ENCODE assay signal across 9 cellular contexts in the genomic region with DNA sequence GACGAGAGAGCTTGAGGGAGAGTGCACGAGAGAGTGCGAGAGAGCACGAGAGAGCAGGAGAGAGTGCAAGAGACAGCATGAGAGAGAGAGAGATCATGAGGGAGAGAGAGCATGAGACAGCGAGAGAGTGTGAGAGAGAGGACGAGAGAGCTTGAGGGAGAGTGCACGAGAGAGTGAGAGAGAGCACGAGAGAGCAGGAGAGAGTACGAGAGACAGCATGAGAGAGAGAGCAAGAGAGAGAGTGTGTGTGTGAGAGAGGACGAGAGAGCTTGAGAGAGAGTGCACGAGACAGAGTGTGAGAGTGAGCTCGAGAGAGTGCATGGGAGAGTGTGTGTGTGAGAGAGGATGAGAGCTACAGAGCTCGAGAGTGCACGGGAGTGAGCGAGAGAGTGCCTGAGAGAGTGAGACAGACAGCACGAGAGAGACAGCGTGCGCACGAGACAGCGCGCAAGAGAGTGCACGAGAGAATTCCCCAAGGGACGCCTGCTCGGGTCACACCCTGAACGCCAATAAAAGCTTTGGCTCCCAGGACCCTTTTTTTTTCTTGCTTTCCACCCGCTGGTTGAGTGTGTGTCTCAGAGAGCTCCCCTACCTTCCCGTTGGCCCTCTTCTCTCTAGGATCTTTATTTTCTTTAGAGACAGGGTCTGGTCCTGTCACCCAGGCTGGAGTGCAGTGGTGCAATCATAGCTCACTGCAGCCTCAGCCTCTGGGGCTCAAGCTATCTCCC. TPM values are rescaled to one million over a fixed set of nuclear protein-coding genes. Genes with fewer than 3 reads are reported as not detected.
DNase-seq lines count a peak whose midpoint lies in the region; ATAC-seq and TF ChIP-seq lines count a peak whose summit lies in the region.
"Had no signal": no experiment of that assay in that cellular context is flagged by ENCODE, and none has a peak within 500 bp of the region (broad histone marks: within the 10 kb centered on the region; RNA-seq: fewer than 3 reads in every experiment).

No MANE protein-coding gene starts in this region.

- no peak for TF ChIP-seq CTCF in left ventricle myocardium inferior (IDR thresholded peaks at IDR 0.05; ENCODE audit: borderline replicate concordance)
- no peak for TF ChIP-seq CTCF in thoracic aorta (IDR thresholded peaks at IDR 0.05)

- intact Hi-C loops in activated naive CD4-positive, alpha-beta T cell treated with anti-CD3 and anti-CD28 coated beads for 36 hours (cut with micrococcal nuclease): no loop called here
- intact Hi-C loops in left ventricle myocardium inferior (cut with micrococcal nuclease): no loop called here

- peak; percentile 56 for ATAC-seq in SK-N-SH treated with all-trans-retinoic acid at 6 μM for 48 hours
- ATAC-seq in thoracic aorta (ENCODE audit: insufficient number of reproducible peaks, low FRiP score, low read depth): no peak
- ATAC-seq in GM21723 (IDR thresholded peaks at IDR 0.05; ENCODE audit: unreplicated experiment): no peak

- no peak overlapping the region for H3K27ac ChIP-seq in left ventricle myocardium inferior (replicated peaks)
- no peak overlapping the region for H3K27ac ChIP-seq in thoracic aorta

- no peaks in the 10 kb centered on the region for H3K9me3 Mint-ChIP-seq in activated naive CD4-positive, alpha-beta T cell treated with anti-CD3 and anti-CD28 coated beads for 36 hours

- H3K9me3 ChIP-seq in left ventricle myocardium inferior (replicated peaks) (no peaks in the 10 kb centered on the region), thoracic aorta (no peaks in the 10 kb centered on the region)

- H3K4me1 ChIP-seq in left ventricle myocardium inferior (peaks cover 41% of the 10 kb centered on the region), thoracic aorta (ENCODE audit: control insufficient read depth in 1 of 2, low read depth in 2 of 2) (peaks cover 7 to 10% of the 10 kb centered on the region in 2 donors)

- no peaks in the 10 kb centered on the region for H3K36me3 Mint-ChIP-seq in activated naive CD4-positive, alpha-beta T cell treated with anti-CD3 and anti-CD28 coated beads for 36 hours (ENCODE audit: low read depth)

- peaks cover 59% of the 10 kb centered on the region for H3K27me3 Mint-ChIP-seq in activated naive CD4-positive, alpha-beta T cell treated with anti-CD3 and anti-CD28 coated beads for 36 hours (ENCODE audit: low read depth)

- H3K36me3 ChIP-seq in left ventricle myocardium inferior (no peaks in the 10 kb centered on the region), thoracic aorta (no peaks in the 10 kb centered on the region)

- peak overlapping the region; percentile 49 for H3K4me3 Mint-ChIP-seq in activated naive CD4-positive, alpha-beta T cell treated with anti-CD3 and anti-CD28 coated beads for 36 hours

- H3K4me3 ChIP-seq in left ventricle myocardium inferior (peak overlapping the region; percentile 27), thoracic aorta (peak overlapping the region; percentile 19)

- H3K27me3 ChIP-seq in left ventricle myocardium inferior (ENCODE audit: low read depth) (peaks cover 97% of the 10 kb centered on the region), thoracic aorta (replicated peaks; ENCODE audit: insufficient read depth) (peaks cover 6% of the 10 kb centered on the region)

- DNase-seq in activated naive CD4-positive, alpha-beta T cell treated with anti-CD3 and anti-CD28 coated beads for 36 hours: peak; percentile 35
- no peak for DNase-seq in activated naive CD4-positive, alpha-beta T cell treated with Interleukin-2 at 50 U/mL for 16 hours
- DNase-seq in left ventricle myocardium inferior: no peak
- DNase-seq in thoracic aorta (ENCODE audit: low spot score): no peak
- DNase-seq in epidermal melanocyte (ENCODE audit: insufficient read length, low spot score): no peak
- DNase-seq in stimulated activated naive CD4-positive, alpha-beta T cell treated with Interleukin-2 at 50 U/mL for 16 hours (lab: John Stamatoyannopoulos, UW): no peak
- DNase-seq: NCI-H1105 had no signal

- CTCF ChIA-PET in activated naive CD4-positive, alpha-beta T cell treated with anti-CD3 and anti-CD28 coated beads for 36 hours (lab: Charles Lee): interaction anchor here (0.6 to 0.9 kb wide), 4 partner anchors 38 to 298 kb away, joined by 3 to 4 read pairs (median 3); no protein-coding TSS in a partner anchor

- H3K27ac Mint-ChIP-seq in activated naive CD4-positive, alpha-beta T cell treated with anti-CD3 and anti-CD28 coated beads for 36 hours: no peak overlapping the region

- H3K4me1 Mint-ChIP-seq in activated naive CD4-positive, alpha-beta T cell treated with anti-CD3 and anti-CD28 coated beads for 36 hours (ENCODE audit: low read depth): peaks cover 48% of the 10 kb centered on the region

TF ChIP-seq in SK-N-SH treated with all-trans-retinoic acid at 6 μM for 48 hours, 23 proteins besides CTCF, POLR2A, EP300 and RAD21:
- TF ChIP-seq ARNTL (CRISPR knock-in tag; IDR thresholded peaks at IDR 0.05; ENCODE audit: borderline replicate concordance, low read depth): no peak
- TF ChIP-seq, protein P1, sequence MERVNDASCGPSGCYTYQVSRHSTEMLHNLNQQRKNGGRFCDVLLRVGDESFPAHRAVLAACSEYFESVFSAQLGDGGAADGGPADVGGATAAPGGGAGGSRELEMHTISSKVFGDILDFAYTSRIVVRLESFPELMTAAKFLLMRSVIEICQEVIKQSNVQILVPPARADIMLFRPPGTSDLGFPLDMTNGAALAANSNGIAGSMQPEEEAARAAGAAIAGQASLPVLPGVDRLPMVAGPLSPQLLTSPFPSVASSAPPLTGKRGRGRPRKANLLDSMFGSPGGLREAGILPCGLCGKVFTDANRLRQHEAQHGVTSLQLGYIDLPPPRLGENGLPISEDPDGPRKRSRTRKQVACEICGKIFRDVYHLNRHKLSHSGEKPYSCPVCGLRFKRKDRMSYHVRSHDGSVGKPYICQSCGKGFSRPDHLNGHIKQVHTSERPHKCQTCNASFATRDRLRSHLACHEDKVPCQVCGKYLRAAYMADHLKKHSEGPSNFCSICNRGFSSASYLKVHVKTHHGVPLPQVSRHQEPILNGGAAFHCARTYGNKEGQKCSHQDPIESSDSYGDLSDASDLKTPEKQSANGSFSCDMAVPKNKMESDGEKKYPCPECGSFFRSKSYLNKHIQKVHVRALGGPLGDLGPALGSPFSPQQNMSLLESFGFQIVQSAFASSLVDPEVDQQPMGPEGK (CRISPR knock-in tag; IDR thresholded peaks at IDR 0.05; ENCODE audit: borderline replicate concordance): no peak
- TF ChIP-seq TOX (CRISPR knock-in tag; IDR thresholded peaks at IDR 0.05; ENCODE audit: borderline replicate concordance): no peak
- TF ChIP-seq RARB (CRISPR knock-in tag; IDR thresholded peaks at IDR 0.05): no peak
- no peak for TF ChIP-seq ZC3H10 (CRISPR knock-in tag; IDR thresholded peaks at IDR 0.05)
- TF ChIP-seq OSR1 (CRISPR knock-in tag; IDR thresholded peaks at IDR 0.05): no peak
- no peak for TF ChIP-seq BACH2 (CRISPR knock-in tag; IDR thresholded peaks at IDR 0.05; ENCODE audit: borderline replicate concordance)
- TF ChIP-seq CSDC2 (CRISPR knock-in tag; IDR thresholded peaks at IDR 0.05): no peak
- TF ChIP-seq, protein P2, sequence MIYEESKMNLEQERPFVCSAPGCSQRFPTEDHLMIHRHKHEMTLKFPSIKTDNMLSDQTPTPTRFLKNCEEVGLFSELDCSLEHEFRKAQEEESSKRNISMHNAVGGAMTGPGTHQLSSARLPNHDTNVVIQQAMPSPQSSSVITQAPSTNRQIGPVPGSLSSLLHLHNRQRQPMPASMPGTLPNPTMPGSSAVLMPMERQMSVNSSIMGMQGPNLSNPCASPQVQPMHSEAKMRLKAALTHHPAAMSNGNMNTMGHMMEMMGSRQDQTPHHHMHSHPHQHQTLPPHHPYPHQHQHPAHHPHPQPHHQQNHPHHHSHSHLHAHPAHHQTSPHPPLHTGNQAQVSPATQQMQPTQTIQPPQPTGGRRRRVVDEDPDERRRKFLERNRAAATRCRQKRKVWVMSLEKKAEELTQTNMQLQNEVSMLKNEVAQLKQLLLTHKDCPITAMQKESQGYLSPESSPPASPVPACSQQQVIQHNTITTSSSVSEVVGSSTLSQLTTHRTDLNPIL (CRISPR knock-in tag; IDR thresholded peaks at IDR 0.05; ENCODE audit: low read depth): no peak
- TF ChIP-seq SNAI2 (CRISPR knock-in tag; IDR thresholded peaks at IDR 0.05): no peak
- no peak for TF ChIP-seq PPARA (CRISPR knock-in tag; IDR thresholded peaks at IDR 0.05; ENCODE audit: borderline replicate concordance)

RNA-seq across cellular contexts. Expression of a gene that starts 3.7 kb away (rescaled TPM):
- 1 to 10 TPM; 3.1 to 3.7 TPM for total RNA-seq in activated naive CD4-positive, alpha-beta T cell treated with anti-CD3 and anti-CD28 coated beads for 36 hours
- not detected for total RNA-seq in left ventricle myocardium inferior
- not detected for total RNA-seq in thoracic aorta

RNA-seq across cellular contexts. Expression of a gene that starts 56.4 kb away (rescaled TPM):
- total RNA-seq in activated naive CD4-positive, alpha-beta T cell treated with anti-CD3 and anti-CD28 coated beads for 36 hours: 1 to 10 TPM; 1.3 to 1.5 TPM
- total RNA-seq in left ventricle myocardium inferior (0.38 TPM), thoracic aorta (1 to 10 TPM in 1 of 2 donors, under 1 TPM in 1; 0.27 to 1.8 TPM)
